13 cellular contexts compared by ENCODE assay signal in genomic region chrX:53374222-53374820, GRCh38. TPM values are rescaled to one million over a fixed set of nuclear protein-coding genes. Genes with fewer than 3 reads are reported as not detected.
A peak's percentile ranks its signal among the peaks of the same experiment; 100 is the strongest.
DNase-seq lines count a peak whose midpoint lies in the region; ATAC-seq, FAIRE-seq and TF ChIP-seq lines count a peak whose summit lies in the region.
"Had no signal": no experiment of that assay in that cellular context is flagged by ENCODE, and none has a peak within 500 bp of the region (broad histone marks: within the 10 kb centered on the region; RNA-seq: fewer than 3 reads in every experiment).

No MANE protein-coding gene starts in this region.

- H3K36me3 ChIP-seq in SK-N-SH (replicated peaks in 1 of 2; ENCODE audit: control insufficient read depth in 1 of 2, insufficient read depth in 2 of 2, low read length in 1 of 2) = peaks cover 5 to 24% of the 10 kb centered on the region in 2 experiments
- peaks cover 30% of the 10 kb centered on the region for H3K36me3 ChIP-seq in K562 (ENCODE audit: control insufficient read depth, insufficient read depth, low read length)
- H3K36me3 ChIP-seq in aorta (ENCODE audit: control insufficient read depth in 1 of 2, insufficient read depth in 2 of 2, low read length in 1 of 2) = no peaks in the 10 kb centered on the region

- H4K20me1 ChIP-seq in SK-N-SH (ENCODE audit: insufficient read depth) (no peaks in the 10 kb centered on the region), K562 (replicated peaks; ENCODE audit: control insufficient read depth, insufficient read depth, low read length) (no peaks in the 10 kb centered on the region)

- intact Hi-C loops in K562 (cut with micrococcal nuclease) = loop anchor here (5.0 kb wide), 2 partner anchors 42 to 57 kb away; no protein-coding TSS in a partner anchor
- intact Hi-C loops in aorta (cut with DNase I) = no loop called here

- H3F3A ChIP-seq in SK-N-SH (replicated peaks; ENCODE audit: insufficient read depth) = peaks cover 5% of the 10 kb centered on the region

- H3K27me3 ChIP-seq in SK-N-SH (ENCODE audit: insufficient read depth) (no peaks in the 10 kb centered on the region), K562 (ENCODE audit: control insufficient read depth in 2 of 2, insufficient read depth in 2 of 2, low read length in 2 of 2) (no peaks in the 10 kb centered on the region), aorta (ENCODE audit: control insufficient read depth in 1 of 2, insufficient read depth in 2 of 2, low read length in 1 of 2) (no peaks in the 10 kb centered on the region)

- no peak overlapping the region for H3K4me3 ChIP-seq in SK-N-SH (ENCODE audit: low read depth in 2 of 2, low read length in 1 of 2)
- H3K4me3 ChIP-seq in NB4 (ENCODE audit: low read depth, low read length) = no peak overlapping the region
- peak overlapping the region; percentile 12; the same call in 1 of the 2 replicates for H3K4me3 ChIP-seq in K562
- no peak overlapping the region for H3K4me3 ChIP-seq in aorta (ENCODE audit: low read length in 2 of 2)

- H3K4me1 ChIP-seq in SK-N-SH (ENCODE audit: control insufficient read depth in 1 of 2, insufficient read depth in 2 of 2, low read depth in 1 of 2, low read length in 1 of 2) (no peaks in the 10 kb centered on the region), K562 (replicated peaks in 1 of 2; ENCODE audit: control insufficient read depth in 2 of 2, insufficient read depth in 2 of 2, low read length in 2 of 2) (peaks cover 10 to 30% of the 10 kb centered on the region in 2 experiments), aorta (ENCODE audit: control insufficient read depth in 1 of 2, insufficient read depth in 2 of 2, low read length in 2 of 2) (no peaks in the 10 kb centered on the region)

- TF ChIP-seq CTCF in SK-N-SH (IDR thresholded peaks at IDR 0.05) = no peak
- TF ChIP-seq CTCF in NB4 (IDR thresholded peaks at IDR 0.05; ENCODE audit: low read depth, low read length) = no peak
- peak in 2 of 3 experiments; percentile 4 to 15; a peak in 1 of 6 replicates for TF ChIP-seq CTCF in K562 (IDR thresholded peaks at IDR 0.05 in 2 of 3, conservative IDR thresholded peaks at IDR 0.05 in 1 of 3; ENCODE audit: insufficient read depth in 2 of 3, low read depth in 1 of 3, low read length in 3 of 3)

- POLR2A ChIA-PET in SK-N-SH (lab: Yijun Ruan, JAX) = no interaction called here
- POLR2A ChIA-PET in K562 (lab: Yijun Ruan, JAX) = interaction anchor here (0.7 to 1.3 kb wide), 7 partner anchors 10 to 391 kb away, joined by 3 to 7 read pairs (median 5); partner anchors contain the start of genes RIBC1 and SMC1A

- H3K9me2 ChIP-seq in SK-N-SH = no peaks in the 10 kb centered on the region

- TF ChIP-seq POLR2A in NB4 (IDR thresholded peaks at IDR 0.05; ENCODE audit: extremely low read depth, insufficient read length) (no peak), K562 (conservative IDR thresholded peaks at IDR 0.05) (peak; percentile 63; the same call in 1 of the 2 replicates)

- no peak for TF ChIP-seq RAD21 in SK-N-SH (IDR thresholded peaks at IDR 0.05; ENCODE audit: low read length)
- peak in 1 of 2 experiments; percentile 24; a peak in 1 of 4 replicates for TF ChIP-seq RAD21 in K562 (CRISPR knock-in tag; conservative IDR thresholded peaks at IDR 0.05 in 1 of 2, IDR thresholded peaks at IDR 0.05 in 1 of 2)

- no peak overlapping the region for H3K27ac ChIP-seq in SK-N-SH (ENCODE audit: low read depth in 2 of 2, low read length in 1 of 2)
- peak overlapping the region; percentile 99 for H3K27ac ChIP-seq in K562 (ENCODE audit: extremely low read depth, low read depth, low read length)
- H3K27ac ChIP-seq in aorta (ENCODE audit: low read depth in 1 of 2, low read length in 2 of 2) = no peak overlapping the region

- H3K9ac ChIP-seq in SK-N-SH (no peak overlapping the region), K562 (ENCODE audit: insufficient read depth in 1 of 2, low read depth in 2 of 2, low read length in 2 of 2) (peak overlapping the region in 1 of 2 experiments; percentile 73; a peak in 2 of 4 replicates)

- no peaks in the 10 kb centered on the region for H3K9me1 ChIP-seq in K562 (ENCODE audit: control insufficient read depth, insufficient read depth, low read length)

- WGBS in SK-N-SH (ENCODE audit: low lambda C conversion rate) = 84% methylated on average over 7 of the region's 7 CpGs
- WGBS in K562 (ENCODE audit: insufficient coverage, low coverage, missing lambda C conversion rate) = 2% methylated on average over 7 of the region's 7 CpGs
- WGBS in aorta, 2 donors = 88 to 90% methylated on average over 7 of the region's 7 CpGs

- no peak overlapping the region for H2AFZ ChIP-seq in SK-N-SH (ENCODE audit: low read depth)
- H2AFZ ChIP-seq in K562 (ENCODE audit: low read depth, low read length) = peak overlapping the region; percentile 90

- ATAC-seq in SK-N-SH treated with all-trans-retinoic acid at 6 μM for 48 hours (peak; percentile 41), K562 (peak; percentile 86), aorta (ENCODE audit: low FRiP score) (no peak), HG03521 (IDR thresholded peaks at IDR 0.05; ENCODE audit: unreplicated experiment) (no peak)
- ATAC-seq: T-helper 17 cell had no signal

- in situ Hi-C loops in K562 (cut with MboI) = no loop called here

- FAIRE-seq in K562 (lab: Jason Lieb, UNC) = peak; percentile 94
- FAIRE-seq: H54 had no signal

- no peak for DNase-seq in SK-N-SH
- DNase-seq in NB4 (ENCODE audit: low read depth) = peak; percentile 77
- DNase-seq in K562 (ENCODE audit: extremely low read depth in 1 of 4, low spot score in 3 of 4) = peak; percentile 69 to 81 (median 76)
- DNase-seq in pons (ENCODE audit: low spot score) = peak; percentile 22
- DNase-seq in aorta = no peak
- DNase-seq in stimulated activated CD4-positive, alpha-beta T cell treated with anti-CD3 and anti-CD28 coated beads, Interleukin-1b, Interleukin-23, amount 100 ng/mL, for 48 hours = no peak
- DNase-seq: activated CD4-positive, alpha-beta memory T cell treated with anti-CD3 and anti-CD28 coated beads, Interleukin-2, amount 10 ng/mL, durations not matched to agents 7 days and 5 days; activated gamma-delta T cell treated with Interleukin-2 at 50 U/mL for 16 hours; NCI-H1694; T-helper 17 cell had no signal

- CTCF ChIA-PET in SK-N-SH (lab: Yijun Ruan, JAX) (interaction anchor here (1.6 kb wide), 2 partner anchors 12 to 57 kb away, joined by 4 read pairs; no protein-coding TSS in a partner anchor), K562 (lab: Yijun Ruan, JAX; ENCODE audit: low intra/inter-chr PET ratio) (no interaction called here)

- H3K79me2 ChIP-seq in SK-N-SH (ENCODE audit: insufficient read depth) = no peaks in the 10 kb centered on the region
- no peaks in the 10 kb centered on the region for H3K79me2 ChIP-seq in K562 (ENCODE audit: control insufficient read depth, insufficient read depth, low read length)

- no peak overlapping the region for H3K4me2 ChIP-seq in SK-N-SH
- peak overlapping the region; percentile 78 for H3K4me2 ChIP-seq in K562 (ENCODE audit: insufficient read depth, low read length)

- no TSS peak for BruUV-seq in K562 (replicated peaks; lab: Mats Ljungman, UMichigan)

- no peaks in the 10 kb centered on the region for H3K9me3 ChIP-seq in SK-N-SH
- no peaks in the 10 kb centered on the region for H3K9me3 ChIP-seq in K562 (replicated peaks; ENCODE audit: control insufficient read depth, insufficient read depth, low read depth, low read length)
- no peaks in the 10 kb centered on the region for H3K9me3 ChIP-seq in aorta (ENCODE audit: control insufficient read depth, low read length)

- TF ChIP-seq EP300 in SK-N-SH (IDR thresholded peaks at IDR 0.05; ENCODE audit: borderline replicate concordance in 1 of 2, low read depth in 1 of 2, low read length in 1 of 2) = no peak
- TF ChIP-seq EP300 in K562 (IDR thresholded peaks at IDR 0.05; ENCODE audit: low read length) = peak; percentile 54

RNA-seq across cellular contexts. Expression of gene SMC1A, which starts 48.1 kb away (rescaled TPM):
- 34.6 and 34.9 TPM in 2 replicates for polyA plus RNA-seq in SK-N-SH (2012; rRNA removed)
- polyA plus RNA-seq in SK-N-SH (2012; cell fraction: cytosol; rRNA removed) = 33.3 and 36.4 TPM in 2 replicates
- polyA plus RNA-seq in SK-N-SH (2012; cell fraction: nucleus; rRNA removed) = 36.0 and 47.8 TPM in 2 replicates
- 87.6 and 153 TPM in 2 replicates for total RNA-seq in K562 (2011; cell fraction: chromatin; rRNA removed; ENCODE audit: low replicate concordance)
- total RNA-seq in K562 (2011; cell fraction: nucleolus; rRNA removed) = 39.2 and 54.7 TPM in 2 replicates
- total RNA-seq in K562 (2011; cell fraction: nucleoplasm; rRNA removed) = 73.0 and 90.5 TPM in 2 replicates
- 55.6 and 71.0 TPM in 2 replicates for total RNA-seq in K562 (2014; rRNA removed)
- 72.9 and 93.0 TPM in 2 replicates for total RNA-seq in K562 (2014; rRNA removed; fragmentation: Illumina TruSeq; extraction: Trizol)
- 63.8 and 70.1 TPM in 2 replicates for total RNA-seq in K562 (2015; rRNA removed; fragmentation: Illumina TruSeq; extraction: Trizol)
- total RNA-seq in K562 (2021) = 110 and 126 TPM in 2 replicates
- 61.3 and 71.2 TPM in 2 replicates for polyA plus RNA-seq in K562 (2011; rRNA removed)
- polyA plus RNA-seq in K562 (2011; cell fraction: cytosol; rRNA removed) = 36.8 and 57.9 TPM in 2 replicates
- 70.3 and 89.4 TPM in 2 replicates for polyA plus RNA-seq in K562 (2011; cell fraction: nucleus; rRNA removed)
- polyA plus RNA-seq in K562 (2012) = 72.7 and 94.5 TPM in 2 replicates
- 125 and 126 TPM in 2 replicates for polyA plus RNA-seq in K562 (2014; fragmentation: Illumina TruSeq; extraction: Trizol)
- 10 to 100 TPM; 28.5 to 43.6 TPM for polyA plus RNA-seq in K562 (2014; fragmentation: Nextera tagmentation; extraction: Ambion mirVana)
- polyA plus RNA-seq in K562 (2014; rRNA removed) = 80.6 and 82.8 TPM in 2 replicates
- polyA minus RNA-seq in K562 (2011; rRNA and poly(A)+ RNA removed) = 149 and 164 TPM in 2 replicates
- 82.7 and 109 TPM in 2 replicates for polyA minus RNA-seq in K562 (2011; cell fraction: cytosol; rRNA and poly(A)+ RNA removed)
- 31.1 and 50.1 TPM in 2 replicates for polyA minus RNA-seq in K562 (2011; cell fraction: nucleus; rRNA and poly(A)+ RNA removed)
- 10 to 100 TPM; 53.9 to 57.3 TPM for total RNA-seq in aorta
- 1 to 10 TPM; 5.6 to 9.0 TPM for polyA plus RNA-seq in aorta

RNA-seq across cellular contexts. Expression of gene RIBC1, which starts 48.4 kb away (rescaled TPM):
- polyA plus RNA-seq in SK-N-SH (2012; rRNA removed) = 0.33 and 0.45 TPM in 2 replicates
- polyA plus RNA-seq in SK-N-SH (2012; cell fraction: cytosol; rRNA removed) = 0.54 and 0.67 TPM in 2 replicates
- 0.69 and 1.4 TPM in 2 replicates for polyA plus RNA-seq in SK-N-SH (2012; cell fraction: nucleus; rRNA removed)
- 0.35 and 0.74 TPM in 2 replicates for total RNA-seq in K562 (2011; cell fraction: chromatin; rRNA removed; ENCODE audit: low replicate concordance)
- not detected in 2 replicates for total RNA-seq in K562 (2011; cell fraction: nucleolus; rRNA removed)
- 0.51 and 0.99 TPM in 2 replicates for total RNA-seq in K562 (2011; cell fraction: nucleoplasm; rRNA removed)
- total RNA-seq in K562 (2014; rRNA removed) = 0.18 and 0.61 TPM in 2 replicates
- 0.32 and 0.44 TPM in 2 replicates for total RNA-seq in K562 (2014; rRNA removed; fragmentation: Illumina TruSeq; extraction: Trizol)
- total RNA-seq in K562 (2015; rRNA removed; fragmentation: Illumina TruSeq; extraction: Trizol) = 0.38 and 0.47 TPM in 2 replicates
- 0.20 and 0.51 TPM in 2 replicates for total RNA-seq in K562 (2021)
- 0.15 and 0.17 TPM in 2 replicates for polyA plus RNA-seq in K562 (2011; rRNA removed)
- polyA plus RNA-seq in K562 (2011; cell fraction: cytosol; rRNA removed) = 0.15 and 0.22 TPM in 2 replicates
- 0.51 and 1.2 TPM in 2 replicates for polyA plus RNA-seq in K562 (2011; cell fraction: nucleus; rRNA removed)
- polyA plus RNA-seq in K562 (2012) = 0.65 and 0.73 TPM in 2 replicates
- polyA plus RNA-seq in K562 (2014; fragmentation: Illumina TruSeq; extraction: Trizol) = 0.48 and 0.50 TPM in 2 replicates
- polyA plus RNA-seq in K562 (2014; fragmentation: Nextera tagmentation; extraction: Ambion mirVana) = under 1 TPM; 0.07 to 0.49 TPM
- 0.23 and 0.51 TPM in 2 replicates for polyA plus RNA-seq in K562 (2014; rRNA removed)
- 0.21 and 0.35 TPM in 2 replicates for polyA minus RNA-seq in K562 (2011; rRNA and poly(A)+ RNA removed)
- not detected in 2 replicates for polyA minus RNA-seq in K562 (2011; cell fraction: cytosol; rRNA and poly(A)+ RNA removed)
- polyA minus RNA-seq in K562 (2011; cell fraction: nucleus; rRNA and poly(A)+ RNA removed) = 0.22 TPM in 1 of 2 replicates, not detected in the other
- total RNA-seq in aorta = under 1 TPM; 0.48 to 0.58 TPM
- 1 to 10 TPM in 1 of 2 donors, under 1 TPM in 1; 0.69 to 1.0 TPM for polyA plus RNA-seq in aorta

RNA-seq across cellular contexts. Expression of gene HSD17B10, which starts 59.8 kb away (rescaled TPM):
- polyA plus RNA-seq in SK-N-SH (2012; rRNA removed) = 157 and 188 TPM in 2 replicates
- polyA plus RNA-seq in SK-N-SH (2012; cell fraction: cytosol; rRNA removed) = 106 and 147 TPM in 2 replicates
- polyA plus RNA-seq in SK-N-SH (2012; cell fraction: nucleus; rRNA removed) = 97.2 and 133 TPM in 2 replicates
- total RNA-seq in K562 (2011; cell fraction: chromatin; rRNA removed; ENCODE audit: low replicate concordance) = 12.0 and 30.8 TPM in 2 replicates
- total RNA-seq in K562 (2011; cell fraction: nucleolus; rRNA removed) = 46.3 and 49.7 TPM in 2 replicates
- total RNA-seq in K562 (2011; cell fraction: nucleoplasm; rRNA removed) = 35.0 and 39.5 TPM in 2 replicates
- total RNA-seq in K562 (2014; rRNA removed) = 197 and 227 TPM in 2 replicates
- 105 and 146 TPM in 2 replicates for total RNA-seq in K562 (2014; rRNA removed; fragmentation: Illumina TruSeq; extraction: Trizol)
- total RNA-seq in K562 (2015; rRNA removed; fragmentation: Illumina TruSeq; extraction: Trizol) = 169 and 171 TPM in 2 replicates
- total RNA-seq in K562 (2021) = 202 and 205 TPM in 2 replicates
- polyA plus RNA-seq in K562 (2011; rRNA removed) = 187 and 209 TPM in 2 replicates
- 264 and 402 TPM in 2 replicates for polyA plus RNA-seq in K562 (2011; cell fraction: cytosol; rRNA removed)
- polyA plus RNA-seq in K562 (2011; cell fraction: nucleus; rRNA removed) = 82.9 and 102 TPM in 2 replicates
- polyA plus RNA-seq in K562 (2012) = 157 and 231 TPM in 2 replicates
- 221 and 258 TPM in 2 replicates for polyA plus RNA-seq in K562 (2014; fragmentation: Illumina TruSeq; extraction: Trizol)
- polyA plus RNA-seq in K562 (2014; fragmentation: Nextera tagmentation; extraction: Ambion mirVana) = 10 to 100 TPM; 45.3 to 67.9 TPM
- polyA plus RNA-seq in K562 (2014; rRNA removed) = 186 and 219 TPM in 2 replicates
- 128 and 192 TPM in 2 replicates for polyA minus RNA-seq in K562 (2011; rRNA and poly(A)+ RNA removed)
- 66.0 and 75.1 TPM in 2 replicates for polyA minus RNA-seq in K562 (2011; cell fraction: cytosol; rRNA and poly(A)+ RNA removed)
- polyA minus RNA-seq in K562 (2011; cell fraction: nucleus; rRNA and poly(A)+ RNA removed) = 12.8 and 15.1 TPM in 2 replicates
- 10 to 100 TPM; 51.0 to 64.2 TPM for total RNA-seq in aorta
- polyA plus RNA-seq in aorta = 10 to 100 TPM; 75.8 to 86.0 TPM

Comparison
In these comparisons a context has a peak if more than half of its experiments do, and no peak if none do; other contexts are left out.
1. ATAC-seq: peak in SK-N-SH treated with all-trans-retinoic acid at 6 μM for 48 hours (single experiment) and K562 (single experiment); none in aorta (single experiment) and HG03521 (single experiment).
2. DNase-seq: peak in NB4 (single experiment), K562 (4 of 4) and pons (single experiment); none in SK-N-SH (single experiment), aorta (0 of 2) and stimulated activated CD4-positive, alpha-beta T cell treated with anti-CD3 and anti-CD28 coated beads, Interleukin-1b, Interleukin-23, amount 100 ng/mL, for 48 hours (single experiment).
3. CTCF ChIP-seq: peak in K562 (2 of 3); none in SK-N-SH (single experiment) and NB4 (single experiment).